In genomic region chr4:67198757-67199156, GRCh38 we compare ENCODE assay signal across 9 cellular contexts.
A peak's percentile ranks its signal among the peaks of the same experiment; 100 is the strongest.
DNase-seq lines count a peak whose midpoint lies in the region; ATAC-seq, FAIRE-seq and TF ChIP-seq lines count a peak whose summit lies in the region.
"Had no signal": no experiment of that assay in that cellular context is flagged by ENCODE, and none has a peak within 500 bp of the region (broad histone marks: within the 10 kb centered on the region; RNA-seq: fewer than 3 reads in every experiment).

No MANE protein-coding gene starts in this region.

- no peak overlapping the region for H3K4me3 Mint-ChIP-seq in effector memory CD8-positive, alpha-beta T cell
- H3K4me3 Mint-ChIP-seq: B cell had no signal

- no peaks in the 10 kb centered on the region for H3K4me1 Mint-ChIP-seq in effector memory CD8-positive, alpha-beta T cell (ENCODE audit: low read depth in 2 of 2)
- H3K4me1 Mint-ChIP-seq: B cell had no signal

- no peak for TF ChIP-seq POLR2A in H54 (IDR thresholded peaks at IDR 0.05; ENCODE audit: low read depth, low read length)

- peaks cover 0 to 1% of the 10 kb centered on the region in 2 donors for H3K9me3 Mint-ChIP-seq in effector memory CD8-positive, alpha-beta T cell

- H3K27me3 Mint-ChIP-seq in effector memory CD8-positive, alpha-beta T cell: no peaks in the 10 kb centered on the region
- H3K27me3 Mint-ChIP-seq: B cell had no signal

- no peak overlapping the region for H3K27ac Mint-ChIP-seq in effector memory CD8-positive, alpha-beta T cell
- H3K27ac Mint-ChIP-seq: B cell had no signal

- no peak for FAIRE-seq in H54 (lab: Jason Lieb, UNC)

- no peaks in the 10 kb centered on the region for H3K36me3 Mint-ChIP-seq in effector memory CD8-positive, alpha-beta T cell (ENCODE audit: insufficient read depth)

- no peak for ATAC-seq in GM18907 (IDR thresholded peaks at IDR 0.05; ENCODE audit: unreplicated experiment)
- ATAC-seq in effector memory CD8-positive, alpha-beta T cell (replicated peaks): no peak

- DNase-seq in NCI-H2227 (lab: John Stamatoyannopoulos, UW; ENCODE audit: unreplicated experiment) (peak; percentile 7), NCI-H2227 treated with DMSO at 0.1 percent for 48 hours (lab: John Stamatoyannopoulos, UW) (no peak), NAMALWA (ENCODE audit: low spot score) (peak; percentile 38), brain pericyte (ENCODE audit: low read depth, low spot score) (peak; percentile 1), pons (ENCODE audit: low spot score) (peak; percentile 18), H54 (ENCODE audit: insufficient read length, low spot score) (no peak)
- DNase-seq in effector memory CD8-positive, alpha-beta T cell: no peak

Comparison
In these comparisons a context has a peak if more than half of its experiments do, and no peak if none do; other contexts are left out.
1. DNase-seq: peak in NCI-H2227 (single experiment), NAMALWA (single experiment), brain pericyte (single experiment) and pons (single experiment); none in NCI-H2227 treated with DMSO at 0.1 percent for 48 hours (single experiment), effector memory CD8-positive, alpha-beta T cell (0 of 3) and H54 (single experiment).